Comparison of ENCODE assay signal across 12 cellular contexts in genomic region chr9:127987103-127987614, GRCh38. TPM values are rescaled to one million over a fixed set of nuclear protein-coding genes. Genes with fewer than 3 reads are reported as not detected.
A peak's percentile ranks its signal among the peaks of the same experiment; 100 is the strongest.
DNase-seq lines count a peak whose midpoint lies in the region; ATAC-seq, FAIRE-seq and TF ChIP-seq lines count a peak whose summit lies in the region.
"Had no signal": no experiment of that assay in that cellular context is flagged by ENCODE, and none has a peak within 500 bp of the region (broad histone marks: within the 10 kb centered on the region; RNA-seq: fewer than 3 reads in every experiment).

No MANE protein-coding gene starts in this region.

- no peak overlapping the region for H3K4me3 ChIP-seq in bronchial epithelial cell (ENCODE audit: low read depth, low read length)
- H3K4me3 ChIP-seq in naive thymus-derived CD4-positive, alpha-beta T cell (ENCODE audit: low read length), result no peak overlapping the region

- no peak for ATAC-seq in naive thymus-derived CD4-positive, alpha-beta T cell
- no peak for ATAC-seq in activated CD4-positive, CD25-positive, alpha-beta regulatory T cell treated with anti-CD3 and anti-CD28 coated beads, Interleukin-2, amount 50 U/mL, for 24 hours
- ATAC-seq in HG03521 (IDR thresholded peaks at IDR 0.05; ENCODE audit: unreplicated experiment) (no peak), HG02884 (IDR thresholded peaks at IDR 0.05; ENCODE audit: unreplicated experiment) (no peak)

- CTCF ChIA-PET in naive thymus-derived CD4-positive, alpha-beta T cell (lab: Charles Lee), result no interaction called here

- no peaks in the 10 kb centered on the region for H3K27me3 Mint-ChIP-seq in IgD-negative memory B cell
- H3K27me3 Mint-ChIP-seq in naive thymus-derived CD4-positive, alpha-beta T cell, result no peaks in the 10 kb centered on the region

- H3K27me3 ChIP-seq in bronchial epithelial cell (ENCODE audit: control insufficient read depth, insufficient read depth, low read length), result no peaks in the 10 kb centered on the region
- H3K27me3 ChIP-seq in naive thymus-derived CD4-positive, alpha-beta T cell (ENCODE audit: control insufficient read depth in 2 of 2, insufficient read depth in 2 of 2, low read length in 2 of 2), result no peaks in the 10 kb centered on the region

- H3K4me3 Mint-ChIP-seq in IgD-negative memory B cell, result peak overlapping the region; percentile 31 to 81 (median 48)
- no peak overlapping the region for H3K4me3 Mint-ChIP-seq in naive thymus-derived CD4-positive, alpha-beta T cell

- H3K36me3 Mint-ChIP-seq in IgD-negative memory B cell, result peaks cover 2% of the 10 kb centered on the region
- peaks cover 0 to 5% (median 0%) of the 10 kb centered on the region in 5 donors for H3K36me3 Mint-ChIP-seq in naive thymus-derived CD4-positive, alpha-beta T cell

- no peak overlapping the region for H3K27ac ChIP-seq in naive thymus-derived CD4-positive, alpha-beta T cell (ENCODE audit: low read depth, low read length)

- H3K27ac Mint-ChIP-seq in IgD-negative memory B cell, result peak overlapping the region; percentile 88 to 98 (median 93)
- peak overlapping the region in 6 of 9 donors; percentile 9 to 80 (median 60) for H3K27ac Mint-ChIP-seq in naive thymus-derived CD4-positive, alpha-beta T cell

- H3K36me3 ChIP-seq in bronchial epithelial cell (ENCODE audit: control insufficient read depth, insufficient read depth, low read length), result no peaks in the 10 kb centered on the region
- no peaks in the 10 kb centered on the region for H3K36me3 ChIP-seq in naive thymus-derived CD4-positive, alpha-beta T cell (ENCODE audit: control insufficient read depth in 2 of 3, insufficient read depth in 3 of 3, low read length in 3 of 3)

- peaks cover 35 to 54% (median 52%) of the 10 kb centered on the region in 3 donors for H3K4me1 Mint-ChIP-seq in IgD-negative memory B cell
- H3K4me1 Mint-ChIP-seq in naive thymus-derived CD4-positive, alpha-beta T cell, result peaks cover 27 to 65% (median 58%) of the 10 kb centered on the region in 7 donors

- FAIRE-seq in bronchial epithelial cell (lab: Jason Lieb, UNC), result no peak
- FAIRE-seq: G401.6 had no signal

- peaks cover 0 to 52% of the 10 kb centered on the region in 2 donors for H3K4me1 ChIP-seq in naive thymus-derived CD4-positive, alpha-beta T cell (ENCODE audit: control insufficient read depth in 2 of 2, insufficient read depth in 2 of 2, low read length in 2 of 2)

- POLR2A ChIA-PET in naive thymus-derived CD4-positive, alpha-beta T cell (lab: Charles Lee), result interaction anchor here (33.9 to 61.3 kb wide), 3 partner anchors 3 to 39 kb away, joined by 1511 to 1719 read pairs (median 1719); partner anchors contain the start of genes DPM2 and EEIG1

- intact Hi-C loops in naive thymus-derived CD4-positive, alpha-beta T cell (cut with micrococcal nuclease), result loop anchor here in 1 of 2 donors (1.0 kb wide), 1 partner anchor 25 kb away; no protein-coding TSS in a partner anchor

- no peaks in the 10 kb centered on the region for H3K9me3 ChIP-seq in naive thymus-derived CD4-positive, alpha-beta T cell (ENCODE audit: control insufficient read depth in 2 of 3, low read length in 3 of 3)

- H3K9me3 Mint-ChIP-seq in IgD-negative memory B cell, result no peaks in the 10 kb centered on the region
- H3K9me3 Mint-ChIP-seq in naive thymus-derived CD4-positive, alpha-beta T cell, result peaks cover 0 to 1% (median 0%) of the 10 kb centered on the region in 11 donors

- DNase-seq in DMS53 (lab: John Stamatoyannopoulos, UW) (peak; percentile 89), bronchial epithelial cell (ENCODE audit: low read depth) (peak; percentile 67), cortex of kidney (lab: John Stamatoyannopoulos, UW) (no peak)
- DNase-seq in naive thymus-derived CD4-positive, alpha-beta T cell, result no peak
- DNase-seq: NCI-H1930, posterior cingulate gyrus, T-helper 1 cell had no signal

- TF ChIP-seq CTCF in bronchial epithelial cell (IDR thresholded peaks at IDR 0.05; ENCODE audit: insufficient read depth, low read length, severe bottlenecking), result no peak

RNA-seq across cellular contexts. Expression of gene EEIG1, which starts 6.4 kb away (rescaled TPM):
- polyA plus RNA-seq in IgD-negative memory B cell, result 90.5 TPM
- total RNA-seq in bronchial epithelial cell, result 7.4 and 41.3 TPM in 2 replicates
- 100 to 1,000 TPM; 252 to 664 (median 347) TPM for total RNA-seq in naive thymus-derived CD4-positive, alpha-beta T cell
- polyA plus RNA-seq in naive thymus-derived CD4-positive, alpha-beta T cell, result 100 to 1,000 TPM; 124 to 297 TPM

RNA-seq across cellular contexts. Expression of gene DPM2, which starts 49.5 kb away (rescaled TPM):
- polyA plus RNA-seq in IgD-negative memory B cell, result 44.9 TPM
- 11.8 and 17.4 TPM in 2 replicates for total RNA-seq in bronchial epithelial cell
- total RNA-seq in naive thymus-derived CD4-positive, alpha-beta T cell, result 10 to 100 TPM; 29.1 to 84.4 (median 56.8) TPM
- polyA plus RNA-seq in naive thymus-derived CD4-positive, alpha-beta T cell, result 10 to 100 TPM; 29.3 to 39.5 TPM

RNA-seq across cellular contexts. Expression of gene PIP5KL1, which starts 56.6 kb away (rescaled TPM):
- polyA plus RNA-seq in IgD-negative memory B cell, result 1.1 TPM
- total RNA-seq in bronchial epithelial cell, result 2.1 and 5.1 TPM in 2 replicates
- 1 to 10 TPM; 1.4 to 2.9 (median 2.1) TPM for total RNA-seq in naive thymus-derived CD4-positive, alpha-beta T cell
- polyA plus RNA-seq in naive thymus-derived CD4-positive, alpha-beta T cell, result under 1 TPM in 1 of 2 donors, not detected in 1; 0.17 TPM

Comparison
In these comparisons a context has a peak if more than half of its experiments do, and no peak if none do; other contexts are left out.
1. DNase-seq: peak in DMS53 (single experiment) and bronchial epithelial cell (single experiment); none in naive thymus-derived CD4-positive, alpha-beta T cell (0 of 9) and cortex of kidney (single experiment).
2. H3K4me3 Mint-ChIP-seq: peak in IgD-negative memory B cell (4 of 4); none in naive thymus-derived CD4-positive, alpha-beta T cell (0 of 10).